27 cellular contexts compared by ENCODE assay signal in genomic region chr6:147624946-147625515, GRCh38.
"Had no signal": no experiment of that assay in that cellular context is flagged by ENCODE, and none has a peak within 500 bp of the region (broad histone marks: within the 10 kb centered on the region; RNA-seq: fewer than 3 reads in every experiment).

No MANE protein-coding gene starts in this region.

- H3K4me3 ChIP-seq: esophagus squamous epithelium, gastroesophageal sphincter, hepatocyte, sigmoid colon, smooth muscle cell, stomach, suprapubic skin, tibial nerve had no signal

- H3K4me1 ChIP-seq: esophagus squamous epithelium, gastroesophageal sphincter, stomach, suprapubic skin, tibial nerve had no signal

- H3K27ac ChIP-seq: epithelial cell of prostate, esophagus squamous epithelium, gastroesophageal sphincter, hepatocyte, sigmoid colon, stomach, suprapubic skin, tibial nerve had no signal

- H3K9me3 ChIP-seq: esophagus squamous epithelium, gastroesophageal sphincter, sigmoid colon, stomach, suprapubic skin, tibial nerve had no signal

- H3K27me3 ChIP-seq: esophagus squamous epithelium, gastroesophageal sphincter, hepatocyte, sigmoid colon, stomach, suprapubic skin, tibial nerve had no signal

- H3K36me3 ChIP-seq: esophagus squamous epithelium, gastroesophageal sphincter, sigmoid colon, stomach, suprapubic skin, tibial nerve had no signal

- H2AFZ ChIP-seq: hepatocyte had no signal

- H3K4me2 ChIP-seq: hepatocyte, smooth muscle cell had no signal

- DNase-seq: activated CD4-positive, alpha-beta memory T cell treated with anti-CD3 and anti-CD28 coated beads, Interleukin-2, amount 10 ng/mL, durations not matched to agents 7 days and 5 days; activated CD4-positive, alpha-beta T cell treated with anti-CD3 and anti-CD28 coated beads for 1 hour; activated CD4-positive, alpha-beta T cell treated with anti-CD3 and anti-CD28 coated beads, Interleukin-2, amount 10 ng/mL, durations not matched to agents 7 days and 5 days; activated CD8-positive, alpha-beta memory T cell treated with anti-CD3 and anti-CD28 coated beads, Interleukin-2, amount 50 U/mL, for 48 hours; activated gamma-delta T cell treated with Interleukin-2 at 50 U/mL for 16 hours; activated naive CD4-positive, alpha-beta T cell treated with anti-CD3 and anti-CD28 coated beads, Interleukin-2, amount 50 U/mL, for 16 hours; activated T-cell treated with anti-CD3 and anti-CD28 coated beads, Interleukin-2, amount 50 U/mL, for 4 hours; amygdala; central memory CD4-positive, alpha-beta T cell; effector CD8-positive, alpha-beta T cell; esophagus squamous epithelium; left cardiac atrium; mammary epithelial cell; naive thymus-derived CD8-positive, alpha-beta T cell; occipital lobe; posterior cingulate gyrus; sigmoid colon; stimulated activated CD4-positive, alpha-beta T cell treated with anti-CD3 and anti-CD28 coated beads, Interleukin-1b, Interleukin-23, amount 100 ng/mL, for 48 hours; stimulated activated naive B cell treated with anti-CD40 and anti-IgM and Interleukin-4, amounts not matched to agents 10 μg/mL and 1 μg/mL and 100 μg/mL, for 72 hours; stomach; T-helper 9 cell had no signal
